ENCODE assay signal across 7 cellular contexts in genomic region chr10:65531545-65531944, GRCh38.
"Had no signal": no experiment of that assay in that cellular context is flagged by ENCODE, and none has a peak within 500 bp of the region (broad histone marks: within the 10 kb centered on the region; RNA-seq: fewer than 3 reads in every experiment).

No MANE protein-coding gene starts in this region.

- H3K27ac ChIP-seq: HL-60 had no signal

- H3K36me3 ChIP-seq: HAP-1 had no signal

- H3K9me3 ChIP-seq: HAP-1 had no signal

- H3K4me2 ChIP-seq: GM23338 had no signal

- H3K4me3 ChIP-seq: GM23338, HAP-1 had no signal

- H2AFZ ChIP-seq: GM23338 had no signal

- H3K4me1 ChIP-seq: HAP-1 had no signal

- DNase-seq: H7, HFFc6, KG1 had no signal

- ATAC-seq: GM23338, HCT116 had no signal
